ENCODE assay signal across 14 cellular contexts in the genomic region with DNA sequence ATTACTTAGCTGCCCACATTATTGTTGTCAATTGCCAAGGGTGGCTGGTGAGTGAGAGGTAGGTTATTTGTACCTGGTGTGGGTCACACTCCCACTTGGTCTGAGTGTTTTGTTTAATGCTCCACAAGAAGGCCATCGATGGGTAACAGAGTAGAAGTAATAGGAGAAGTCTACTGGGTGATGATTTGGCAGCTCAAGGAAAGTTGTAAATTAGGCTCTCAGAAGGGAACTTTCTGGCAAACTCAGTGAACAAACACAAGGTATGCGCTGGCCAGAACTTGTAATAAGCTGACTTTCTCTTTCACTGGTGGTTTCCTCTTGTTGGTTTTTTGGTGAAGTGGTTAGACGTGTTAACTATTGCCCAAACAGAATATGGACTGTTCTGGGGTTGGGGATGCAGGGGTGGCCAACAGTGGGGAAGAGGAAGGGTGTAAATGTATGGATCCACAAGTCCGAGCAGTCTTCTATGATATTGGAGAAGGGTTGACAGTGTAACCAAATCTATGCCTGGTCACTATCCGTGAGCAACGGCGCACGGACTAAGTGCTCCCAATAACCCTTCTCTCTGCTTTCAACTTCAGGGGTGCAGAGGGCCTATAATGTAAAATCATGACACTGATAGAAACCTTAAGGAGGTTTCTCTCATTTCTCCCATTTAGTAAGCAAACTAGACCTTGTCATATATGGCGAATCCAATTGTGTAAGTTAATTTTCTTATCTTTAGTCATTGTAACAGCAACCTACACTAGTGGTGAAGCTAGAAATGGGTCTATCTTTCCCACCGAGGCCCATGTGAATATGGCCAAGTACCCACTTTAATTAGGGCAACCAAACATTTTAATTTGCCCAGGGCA.
DNase-seq lines count a peak whose midpoint lies in the region; ATAC-seq lines count a peak whose summit lies in the region.
"Had no signal": no experiment of that assay in that cellular context is flagged by ENCODE, and none has a peak within 500 bp of the region (broad histone marks: within the 10 kb centered on the region; RNA-seq: fewer than 3 reads in every experiment).

No MANE protein-coding gene starts in this region.

- H3K36me3 ChIP-seq in KOPT-K1 (ENCODE audit: insufficient read depth, low read length) = no peaks in the 10 kb centered on the region
- H3K36me3 ChIP-seq: heart left ventricle had no signal

- DNase-seq in memory B cell (ENCODE audit: low spot score in 2 of 2) = no peak
- DNase-seq in right cardiac atrium = no peak
- no peak for DNase-seq in activated CD4-positive, alpha-beta T cell treated with anti-CD3 and anti-CD28 coated beads, Interleukin-2, amount 50 U/mL, for 48 hours
- DNase-seq in posterior vena cava (ENCODE audit: low spot score) = no peak
- DNase-seq: effector CD8-positive, alpha-beta T cell; heart left ventricle; NCI-H1930; stimulated activated naive CD4-positive, alpha-beta T cell had no signal

- peak overlapping the region; percentile 3 for H3K27ac Mint-ChIP-seq in memory B cell
- H3K27ac Mint-ChIP-seq: activated naive CD8-positive, alpha-beta T cell had no signal

- ATAC-seq in GM18909 (IDR thresholded peaks at IDR 0.05; ENCODE audit: poor library complexity, unreplicated experiment) (peak; percentile 46), HG02571 (IDR thresholded peaks at IDR 0.05; ENCODE audit: unreplicated experiment) (peak; percentile 57), memory B cell (ENCODE audit: low read depth) (peak; percentile 66), right cardiac atrium (no peak), HG03025 (IDR thresholded peaks at IDR 0.05; ENCODE audit: low FRiP score, unreplicated experiment) (no peak)
- ATAC-seq: heart left ventricle had no signal

- no peaks in the 10 kb centered on the region for H3K4me1 ChIP-seq in right cardiac atrium (ENCODE audit: control insufficient read depth, insufficient read depth, low read length)

- no peaks in the 10 kb centered on the region for H3K27me3 ChIP-seq in right cardiac atrium (ENCODE audit: control insufficient read depth, insufficient read depth)
- H3K27me3 ChIP-seq: heart left ventricle had no signal

- peak overlapping the region; percentile 49 for H3K4me3 Mint-ChIP-seq in memory B cell
- H3K4me3 Mint-ChIP-seq: activated naive CD8-positive, alpha-beta T cell had no signal

- H3K4me1 Mint-ChIP-seq in memory B cell = peaks cover 21% of the 10 kb centered on the region

- H3K9me3 ChIP-seq in KOPT-K1 (ENCODE audit: insufficient read depth, low read length, poor library complexity, severe bottlenecking) (no peaks in the 10 kb centered on the region), right cardiac atrium (ENCODE audit: control insufficient read depth, low read length) (no peaks in the 10 kb centered on the region)
- H3K9me3 ChIP-seq: heart left ventricle had no signal

- intact Hi-C loops in right cardiac atrium (cut with DNase I) = no loop called here
- intact Hi-C loops in posterior vena cava (cut with DNase I) = no loop called here

- H3K4me3 ChIP-seq in right cardiac atrium (ENCODE audit: low read length) = no peak overlapping the region
- H3K4me3 ChIP-seq: heart left ventricle had no signal

- no peaks in the 10 kb centered on the region for H3K27me3 Mint-ChIP-seq in memory B cell
- H3K27me3 Mint-ChIP-seq: activated naive CD8-positive, alpha-beta T cell had no signal

- no peaks in the 10 kb centered on the region for H3K9me3 Mint-ChIP-seq in memory B cell

- WGBS in right cardiac atrium = 92% methylated on average over 10 of the region's 10 CpGs

- H3K27ac ChIP-seq in KOPT-K1 (ENCODE audit: low read depth, low read length, poor library complexity, severe bottlenecking) = peak overlapping the region; percentile 19
- H3K27ac ChIP-seq in right cardiac atrium (ENCODE audit: low read length) = no peak overlapping the region
- H3K27ac ChIP-seq: heart left ventricle, RWPE1 had no signal

- no peaks in the 10 kb centered on the region for H3K36me3 Mint-ChIP-seq in memory B cell

Comparison
In these comparisons a context has a peak if more than half of its experiments do, and no peak if none do; other contexts are left out.
1. ATAC-seq: peak in GM18909 (single experiment), HG02571 (single experiment) and memory B cell (single experiment); none in right cardiac atrium (0 of 2) and HG03025 (single experiment).